Comparison of ENCODE assay signal across 8 cellular contexts in genomic region chr11:77126861-77127673, GRCh38. TPM values are rescaled to one million over a fixed set of nuclear protein-coding genes. Genes with fewer than 3 reads are reported as not detected.
DNase-seq lines count a peak whose midpoint lies in the region; ATAC-seq and TF ChIP-seq lines count a peak whose summit lies in the region.

No MANE protein-coding gene starts in this region.

- no peak overlapping the region for H3K27ac ChIP-seq in esophagus squamous epithelium
- H3K27ac ChIP-seq in naive thymus-derived CD4-positive, alpha-beta T cell (ENCODE audit: low read depth, low read length): no peak overlapping the region

- peak overlapping the region; percentile 6 to 66 (median 39) for H3K4me3 ChIP-seq in esophagus squamous epithelium
- peak overlapping the region; percentile 40 for H3K4me3 ChIP-seq in naive thymus-derived CD4-positive, alpha-beta T cell (ENCODE audit: low read length)

- H3K9me3 ChIP-seq in esophagus squamous epithelium: no peaks in the 10 kb centered on the region
- no peaks in the 10 kb centered on the region for H3K9me3 ChIP-seq in naive thymus-derived CD4-positive, alpha-beta T cell (ENCODE audit: control insufficient read depth in 2 of 3, low read length in 3 of 3)

- peaks cover 0 to 14% (median 0%) of the 10 kb centered on the region in 5 donors for H3K36me3 Mint-ChIP-seq in naive thymus-derived CD4-positive, alpha-beta T cell

- intact Hi-C loops in esophagus squamous epithelium (cut with DNase I): loop anchor here (5.0 kb wide), 1 partner anchor 60 kb away; no protein-coding TSS in a partner anchor
- intact Hi-C loops in naive thymus-derived CD4-positive, alpha-beta T cell (cut with micrococcal nuclease): loop anchor here (1.0 to 5.0 kb wide), 3 partner anchors 61 to 490 kb away; no protein-coding TSS in a partner anchor

- TF ChIP-seq POLR2A in esophagus squamous epithelium (IDR thresholded peaks at IDR 0.05): no peak

- peaks cover 0 to 8% (median 0%) of the 10 kb centered on the region in 5 donors for H3K27me3 Mint-ChIP-seq in naive thymus-derived CD4-positive, alpha-beta T cell

- peak; percentile 81 to 97 (median 94) for TF ChIP-seq CTCF in esophagus squamous epithelium (IDR thresholded peaks at IDR 0.05)

- CTCF ChIA-PET in naive thymus-derived CD4-positive, alpha-beta T cell (lab: Charles Lee): interaction anchor here (0.6 to 2.0 kb wide), 14 partner anchors 10 to 497 kb away, joined by 3 to 16 read pairs (median 3); no protein-coding TSS in a partner anchor

- peak; percentile 64 for DNase-seq in AG08395 (ENCODE audit: low spot score)
- peak; percentile 60 for DNase-seq in GM19238 (ENCODE audit: insufficient read length, low spot score)
- peak; percentile 43 for DNase-seq in NCI-H774 (lab: John Stamatoyannopoulos, UW)
- DNase-seq in activated T-cell treated with anti-CD3 and anti-CD28 coated beads for 48 hours (ENCODE audit: low read depth): peak; percentile 50
- no peak for DNase-seq in esophagus squamous epithelium (lab: John Stamatoyannopoulos, UW)
- peak; percentile 25 to 75 (median 59) for DNase-seq in naive thymus-derived CD4-positive, alpha-beta T cell
- DNase-seq in stimulated activated naive CD4-positive, alpha-beta T cell treated with Interleukin-2 at 50 U/mL for 16 hours (lab: John Stamatoyannopoulos, UW): peak; percentile 35
- DNase-seq in OCI-M2 (lab: John Stamatoyannopoulos, UW; ENCODE audit: unreplicated experiment): no peak

- WGBS in esophagus squamous epithelium, 2 donors: 8 to 58% methylated on average over 2 to 22 of the region's 33 CpGs

- no peaks in the 10 kb centered on the region for H3K9me3 Mint-ChIP-seq in naive thymus-derived CD4-positive, alpha-beta T cell

- H3K27ac Mint-ChIP-seq in naive thymus-derived CD4-positive, alpha-beta T cell: peak overlapping the region in 1 of 9 donors; percentile 88

- ATAC-seq in naive thymus-derived CD4-positive, alpha-beta T cell: peak; percentile 76

- peaks cover 13 to 39% (median 24%) of the 10 kb centered on the region in 3 donors for H3K4me1 ChIP-seq in esophagus squamous epithelium
- H3K4me1 ChIP-seq in naive thymus-derived CD4-positive, alpha-beta T cell (ENCODE audit: control insufficient read depth in 2 of 2, insufficient read depth in 2 of 2, low read length in 2 of 2): peaks cover 3 to 11% of the 10 kb centered on the region in 2 donors

- H3K4me1 Mint-ChIP-seq in naive thymus-derived CD4-positive, alpha-beta T cell: peaks cover 0 to 15% (median 6%) of the 10 kb centered on the region in 7 donors

- H3K4me3 Mint-ChIP-seq in naive thymus-derived CD4-positive, alpha-beta T cell: peak overlapping the region; percentile 54 to 76 (median 69)

- peaks cover 0 to 13% (median 0%) of the 10 kb centered on the region in 4 donors for H3K27me3 ChIP-seq in esophagus squamous epithelium
- no peaks in the 10 kb centered on the region for H3K27me3 ChIP-seq in naive thymus-derived CD4-positive, alpha-beta T cell (ENCODE audit: control insufficient read depth in 2 of 2, insufficient read depth in 2 of 2, low read length in 2 of 2)

- POLR2A ChIA-PET in naive thymus-derived CD4-positive, alpha-beta T cell (lab: Charles Lee): interaction anchor here (0.6 kb wide), 1 partner anchor 419 kb away, joined by 3 read pairs; no protein-coding TSS in a partner anchor

- peaks cover 0 to 27% (median 0%) of the 10 kb centered on the region in 3 donors for H3K36me3 ChIP-seq in esophagus squamous epithelium
- no peaks in the 10 kb centered on the region for H3K36me3 ChIP-seq in naive thymus-derived CD4-positive, alpha-beta T cell (ENCODE audit: control insufficient read depth in 2 of 3, insufficient read depth in 3 of 3, low read length in 3 of 3)

RNA-seq across cellular contexts. Expression of gene MYO7A, which starts 1.0 kb away (rescaled TPM):
- 1 to 10 TPM in 2 of 4 donors, under 1 TPM in 2; 0.15 to 4.0 (median 1.2) TPM for total RNA-seq in esophagus squamous epithelium
- 1 to 10 TPM in 1 of 5 experiments, under 1 TPM in 4; 0.07 to 2.5 (median 0.27) TPM for total RNA-seq in naive thymus-derived CD4-positive, alpha-beta T cell
- not detected for polyA plus RNA-seq in naive thymus-derived CD4-positive, alpha-beta T cell

RNA-seq across cellular contexts. Expression of gene OMP, which starts 24.4 kb away (rescaled TPM):
- 1 to 10 TPM in 1 of 4 donors, not detected in 3; 1.1 TPM for total RNA-seq in esophagus squamous epithelium
- total RNA-seq in naive thymus-derived CD4-positive, alpha-beta T cell: 1 to 10 TPM in 1 of 5 experiments, not detected in 4; 1.1 TPM
- not detected for polyA plus RNA-seq in naive thymus-derived CD4-positive, alpha-beta T cell

Comparison
In these comparisons a context has a peak if more than half of its experiments do, and no peak if none do; other contexts are left out.
1. DNase-seq: peak in AG08395 (single experiment), GM19238 (single experiment), NCI-H774 (single experiment), activated T-cell treated with anti-CD3 and anti-CD28 coated beads for 48 hours (single experiment), naive thymus-derived CD4-positive, alpha-beta T cell (9 of 9) and stimulated activated naive CD4-positive, alpha-beta T cell treated with Interleukin-2 at 50 U/mL for 16 hours (single experiment); none in esophagus squamous epithelium (single experiment) and OCI-M2 (single experiment).